Comparison of ENCODE assay signal across 24 cellular contexts in the genomic region with DNA sequence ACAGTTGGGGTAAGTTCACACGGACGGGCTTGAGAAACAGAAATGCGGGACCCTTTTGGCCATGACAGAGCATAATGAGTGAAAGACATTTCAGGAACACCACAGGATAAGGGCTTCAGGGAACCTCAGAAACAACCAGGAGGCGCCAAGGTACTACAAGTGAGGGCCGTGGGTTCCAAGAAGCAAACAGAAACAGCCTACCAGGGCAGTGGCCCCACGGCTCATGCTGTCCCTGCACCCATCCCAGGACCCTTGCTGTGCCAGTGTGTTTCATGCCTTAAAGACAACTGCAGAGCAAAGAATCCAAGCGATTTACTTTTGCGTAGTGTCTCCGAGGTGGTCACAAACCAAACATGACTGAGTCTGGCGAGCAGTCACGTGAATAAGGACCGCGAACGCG. TPM values are rescaled to one million over a fixed set of nuclear protein-coding genes. Genes with fewer than 3 reads are reported as not detected.
DNase-seq lines count a peak whose midpoint lies in the region; ATAC-seq and TF ChIP-seq lines count a peak whose summit lies in the region.
"Had no signal": no experiment of that assay in that cellular context is flagged by ENCODE, and none has a peak within 500 bp of the region (broad histone marks: within the 10 kb centered on the region; RNA-seq: fewer than 3 reads in every experiment).

No MANE protein-coding gene starts in this region.

- H3K27ac Mint-ChIP-seq in neural crest cell (ENCODE audit: unreplicated experiment): peak overlapping the region; percentile 59
- H3K27ac Mint-ChIP-seq: activated B cell treated with CpG ODN at 0.5 μM for 24 hours; activated T-cell treated with anti-CD3 and anti-CD28 coated beads, Interleukin-2, amount 50 U/mL, for 72 hours had no signal

- no peak overlapping the region for H3K4me3 ChIP-seq in brain microvascular endothelial cell (ENCODE audit: low read depth, low read length)
- H3K4me3 ChIP-seq: adrenal gland, PC-9, prostate gland, vagina had no signal

- no peak overlapping the region for H3K4me3 Mint-ChIP-seq in neural crest cell
- H3K4me3 Mint-ChIP-seq: activated B cell treated with CpG ODN at 0.5 μM for 24 hours; activated T-cell treated with anti-CD3 and anti-CD28 coated beads, Interleukin-2, amount 50 U/mL, for 72 hours; brain; CD4-positive, alpha-beta memory T cell; stimulated activated naive CD8-positive, alpha-beta T cell treated with anti-CD3 and anti-CD28 coated beads, Interleukin-15, Interleukin-2, amounts not matched to agents 100 ng/mL and 50 ng/mL, for 24 hours had no signal

- in situ Hi-C loops in KBM-7 (cut with MboI; ENCODE audit: low pct_unique_long_range_greater_than_20kb, low sequenced_read_pairs) (no loop called here), brain microvascular endothelial cell (cut with HindIII; ENCODE audit: low pct_ligation_motif_present, low sequenced_read_pairs) (no loop called here)

- no peaks in the 10 kb centered on the region for H3K27me3 Mint-ChIP-seq in neural crest cell (ENCODE audit: low read depth)
- H3K27me3 Mint-ChIP-seq: activated B cell treated with CpG ODN at 0.5 μM for 24 hours; brain; CD4-positive, alpha-beta memory T cell; stimulated activated naive CD8-positive, alpha-beta T cell treated with anti-CD3 and anti-CD28 coated beads, Interleukin-15, Interleukin-2, amounts not matched to agents 100 ng/mL and 50 ng/mL, for 24 hours had no signal

- no peaks in the 10 kb centered on the region for H3K27me3 ChIP-seq in brain microvascular endothelial cell (replicated peaks)
- H3K27me3 ChIP-seq: adrenal gland, vagina had no signal

- H3K27ac ChIP-seq in brain microvascular endothelial cell: no peak overlapping the region
- H3K27ac ChIP-seq: adrenal gland, PC-9, prostate gland, vagina had no signal

- ATAC-seq in GM21528 (IDR thresholded peaks at IDR 0.05; ENCODE audit: low FRiP score, unreplicated experiment) (no peak), HG02840 (IDR thresholded peaks at IDR 0.05; ENCODE audit: low FRiP score, unreplicated experiment) (no peak), omental fat pad (ENCODE audit: low FRiP score) (no peak)
- ATAC-seq: activated T-cell treated with anti-CD3 and anti-CD28 coated beads, Interleukin-2, amount 50 U/mL, for 72 hours had no signal

- DNase-seq in ELR (ENCODE audit: low read depth): peak; percentile 4
- peak; percentile 7 for DNase-seq in KBM-7
- DNase-seq in brain microvascular endothelial cell: no peak
- DNase-seq in neural crest cell (ENCODE audit: low read depth, low spot score): no peak
- DNase-seq in islet precursor cell: no peak
- no peak for DNase-seq in omental fat pad (ENCODE audit: low spot score)
- DNase-seq: activated B cell treated with CpG ODN at 0.5 μM for 24 hours; activated naive CD4-positive, alpha-beta T cell; activated T-cell treated with anti-CD3 and anti-CD28 coated beads, Interleukin-2, amount 50 U/mL, for 72 hours; adrenal gland; CD4-positive, alpha-beta memory T cell; HCEC 1CT; head of caudate nucleus; Karpas-422; NCI-H2171 treated with DMSO at 0.1 percent for 48 hours; PC-9; SHP77; stimulated activated CD4-positive, alpha-beta T cell treated with anti-CD3 and anti-CD28 coated beads, Interleukin-15, amount 100 ng/mL, for 24 hours had no signal

- peaks cover 3% of the 10 kb centered on the region for H3K9me3 Mint-ChIP-seq in neural crest cell
- H3K9me3 Mint-ChIP-seq: activated B cell treated with CpG ODN at 0.5 μM for 24 hours, brain had no signal

- H3K36me3 Mint-ChIP-seq in neural crest cell (ENCODE audit: low read depth): peaks cover 15% of the 10 kb centered on the region

- peaks cover 20% of the 10 kb centered on the region for H3K36me3 ChIP-seq in brain microvascular endothelial cell (replicated peaks)
- H3K36me3 ChIP-seq: prostate gland had no signal

- TF ChIP-seq CTCF in brain microvascular endothelial cell (IDR thresholded peaks at IDR 0.05; ENCODE audit: low read depth, low read length, missing control alignments) (peak; percentile 14), neural crest cell (conservative IDR thresholded peaks at IDR 0.05) (no peak), omental fat pad (IDR thresholded peaks at IDR 0.05) (no peak)

- peaks cover 21% of the 10 kb centered on the region for H3K4me1 Mint-ChIP-seq in neural crest cell
- H3K4me1 Mint-ChIP-seq: CD4-positive, alpha-beta memory T cell had no signal

RNA-seq across cellular contexts. Expression of a gene that starts 54.0 kb away (rescaled TPM):
- total RNA-seq in neural crest cell: 30.2 and 31.7 TPM in 2 replicates
- 10 to 100 TPM; 23.6 to 69.5 (median 39.4) TPM for total RNA-seq in omental fat pad

Comparison
In these comparisons a context has a peak if more than half of its experiments do, and no peak if none do; other contexts are left out.
1. DNase-seq: peak in ELR (single experiment) and KBM-7 (single experiment); none in brain microvascular endothelial cell (single experiment), neural crest cell (single experiment), islet precursor cell (single experiment) and omental fat pad (single experiment).